1 cellular context compared by ENCODE assay signal in genomic region chr17:83073389-83074063, GRCh38.
A peak's percentile ranks its signal among the peaks of the same experiment; 100 is the strongest.
TF ChIP-seq lines count a peak whose summit lies in the region.

No MANE protein-coding gene starts in this region.

TF ChIP-seq in HepG2, 621 proteins besides CTCF, POLR2A, EP300 and RAD21 (continued from another document):
- TF ChIP-seq PATZ1 (CRISPR knock-in tag; IDR thresholded peaks at IDR 0.05) (peak; percentile 58), FOSL2 (CRISPR knock-in tag; IDR thresholded peaks at IDR 0.05) (peak; percentile 83), ATF3 (CRISPR knock-in tag; IDR thresholded peaks at IDR 0.05) (peak; percentile 39; the same call in 1 of the 2 replicates), EED (CRISPR knock-in tag; IDR thresholded peaks at IDR 0.05) (0 out of 2 replicates have a peak, but pooled peaks have one; percentile 8), PTBP1 (IDR thresholded peaks at IDR 0.05; ENCODE audit: low read depth, low read length, poor library complexity, severe bottlenecking) (peak; percentile 29), YEATS4 (CRISPR knock-in tag; IDR thresholded peaks at IDR 0.05; ENCODE audit: borderline replicate concordance) (no peak), KLF11 (CRISPR knock-in tag; IDR thresholded peaks at IDR 0.05) (no peak), HNRNPLL (IDR thresholded peaks at IDR 0.05; ENCODE audit: low read depth, low read length, poor library complexity, severe bottlenecking) (peak; percentile 29), TAF1 (CRISPR knock-in tag; IDR thresholded peaks at IDR 0.05) (0 out of 2 replicates have a peak, but pooled peaks have one; percentile 5)
